Comparison of ENCODE assay signal across 10 cellular contexts in the genomic region with DNA sequence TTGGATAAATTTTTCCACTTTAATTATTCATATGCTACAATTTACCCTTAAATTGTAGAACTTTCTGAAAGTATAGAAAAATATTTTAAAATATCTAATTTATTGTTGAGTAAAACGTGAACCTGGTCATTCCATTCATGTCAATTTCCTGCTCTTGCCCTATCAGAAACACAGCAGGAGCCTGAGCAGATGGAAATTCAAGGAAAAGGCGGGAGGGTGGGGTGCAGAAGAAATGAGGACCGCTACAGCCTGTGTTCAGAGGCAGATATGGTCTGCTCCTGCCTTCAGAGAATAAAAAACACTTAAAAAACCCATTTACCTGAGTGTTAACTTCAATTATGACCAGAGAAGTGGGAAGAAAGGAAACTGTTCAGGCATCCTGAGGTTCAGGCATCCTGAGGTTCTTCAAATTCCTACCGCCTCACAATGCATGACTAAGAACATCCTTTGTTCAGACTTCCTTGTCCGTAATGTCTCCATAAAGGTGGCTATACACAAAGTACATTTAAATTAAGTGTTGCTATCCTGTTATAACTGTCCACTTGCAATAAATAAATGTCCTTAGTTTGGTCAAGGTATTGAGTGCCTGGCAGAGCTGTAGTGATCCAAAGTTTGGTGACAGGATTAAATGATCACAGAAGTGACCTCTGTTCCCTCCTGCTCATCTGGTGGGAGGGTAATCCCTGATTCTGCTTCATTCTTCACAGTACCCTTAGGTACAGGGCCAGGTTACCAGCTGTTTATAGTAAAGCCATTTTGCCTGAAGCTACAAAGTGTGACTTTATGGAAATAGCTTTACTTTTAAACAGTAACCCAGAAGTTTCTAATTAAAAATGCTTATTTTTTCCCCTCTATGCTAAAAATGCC.
DNase-seq lines count a peak whose midpoint lies in the region; ATAC-seq and TF ChIP-seq lines count a peak whose summit lies in the region.
"Had no signal": no experiment of that assay in that cellular context is flagged by ENCODE, and none has a peak within 500 bp of the region (broad histone marks: within the 10 kb centered on the region; RNA-seq: fewer than 3 reads in every experiment).

No MANE protein-coding gene starts in this region.

- H3K9me3 ChIP-seq in parathyroid adenoma (ENCODE audit: control insufficient read depth, low read length): no peaks in the 10 kb centered on the region
- H3K9me3 ChIP-seq in HAP-1: no peaks in the 10 kb centered on the region
- H3K9me3 ChIP-seq in BE2C: no peaks in the 10 kb centered on the region

- in situ Hi-C loops in HAP-1 (cut with MboI; ENCODE audit: low sequenced_read_pairs): no loop called here

- H3K27ac ChIP-seq in parathyroid adenoma: no peak overlapping the region

- no peaks in the 10 kb centered on the region for H3K4me1 ChIP-seq in parathyroid adenoma
- H3K4me1 ChIP-seq in HAP-1: no peaks in the 10 kb centered on the region
- peaks cover 29% of the 10 kb centered on the region for H3K4me1 ChIP-seq in BE2C

- H3K4me2 ChIP-seq in parathyroid adenoma (ENCODE audit: low read length): peak overlapping the region; percentile 5

- no peak overlapping the region for H3K9ac ChIP-seq in parathyroid adenoma

- no peak overlapping the region for H3K4me3 ChIP-seq in parathyroid adenoma (ENCODE audit: low read depth, low read length)
- H3K4me3 ChIP-seq in HAP-1: no peak overlapping the region
- H3K4me3 ChIP-seq in BE2C (ENCODE audit: low read depth, low read length): no peak overlapping the region

- TF ChIP-seq CTCF in parathyroid adenoma (IDR thresholded peaks at IDR 0.05) (no peak), BE2C (IDR thresholded peaks at IDR 0.05; ENCODE audit: low read depth, low read length) (no peak)

- DNase-seq in dermis blood vessel endothelial cell (peak; percentile 57), 8988T (no peak), ecto neural progenitor cell (ENCODE audit: low spot score) (no peak), HAP-1 (ENCODE audit: low spot score in 2 of 2) (no peak), BE2C (no peak)
- DNase-seq: activated naive CD4-positive, alpha-beta T cell treated with anti-CD3 and anti-CD28 coated beads, Interleukin-2, amount 50 U/mL, for 16 hours; PC-3 had no signal

- H3K36me3 ChIP-seq in parathyroid adenoma (ENCODE audit: control insufficient read depth, insufficient read depth, low read length): no peaks in the 10 kb centered on the region
- H3K36me3 ChIP-seq in HAP-1 (replicated peaks): no peaks in the 10 kb centered on the region
- peaks cover 19% of the 10 kb centered on the region for H3K36me3 ChIP-seq in BE2C

- H3K27me3 ChIP-seq in parathyroid adenoma (ENCODE audit: control insufficient read depth, insufficient read depth, low read length): no peaks in the 10 kb centered on the region
- H3K27me3 ChIP-seq in HAP-1 (ENCODE audit: low read depth): no peaks in the 10 kb centered on the region
- 0 out of 2 replicates have a peak, but pooled peaks cover 3% of the 10 kb centered on the region for H3K27me3 ChIP-seq in BE2C

- no peaks in the 10 kb centered on the region for H3K79me2 ChIP-seq in parathyroid adenoma

- ATAC-seq in GM21423 (IDR thresholded peaks at IDR 0.05; ENCODE audit: unreplicated experiment) (peak; percentile 38), HG03095 (IDR thresholded peaks at IDR 0.05; ENCODE audit: unreplicated experiment) (peak; percentile 34)
- ATAC-seq: PC-3 had no signal

- no peak overlapping the region for H2AFZ ChIP-seq in parathyroid adenoma
